In the genomic region with DNA sequence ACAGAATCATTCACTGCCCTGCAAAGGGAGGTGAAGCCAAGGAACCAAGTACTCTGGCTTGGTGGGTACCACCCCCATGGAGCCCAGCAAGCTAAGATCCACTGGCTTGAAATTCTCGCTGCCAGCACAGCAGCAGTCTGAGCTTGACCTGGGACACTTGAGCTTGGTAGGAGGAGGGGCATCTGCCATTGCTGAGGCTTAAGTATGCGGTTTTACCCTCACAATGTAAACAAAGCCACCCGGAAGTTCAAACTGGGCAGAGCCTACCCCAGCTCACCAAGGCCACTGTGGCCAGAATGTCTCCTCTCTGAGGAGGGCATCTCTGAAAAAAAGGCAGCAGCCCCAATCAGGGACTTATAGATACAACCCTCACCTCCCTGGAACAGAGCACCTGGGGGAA, we compare ENCODE assay signal across 20 cellular contexts.
DNase-seq lines count a peak whose midpoint lies in the region; ATAC-seq, FAIRE-seq and TF ChIP-seq lines count a peak whose summit lies in the region.
"Had no signal": no experiment of that assay in that cellular context is flagged by ENCODE, and none has a peak within 500 bp of the region (broad histone marks: within the 10 kb centered on the region; RNA-seq: fewer than 3 reads in every experiment).

No MANE protein-coding gene starts in this region.

- no peaks in the 10 kb centered on the region for H3K27me3 ChIP-seq in H1 (replicated peaks in 1 of 4; ENCODE audit: control insufficient read depth in 3 of 4, extremely low read depth in 1 of 4, insufficient read depth in 3 of 4, low read length in 3 of 4)
- H3K27me3 ChIP-seq: BE2C had no signal

- no peaks in the 10 kb centered on the region for H3K9me3 ChIP-seq in H1 (ENCODE audit: insufficient read depth in 2 of 2, low read depth in 1 of 2, low read length in 1 of 2)
- H3K9me3 ChIP-seq: BE2C had no signal

- no peak overlapping the region; the same call in 1 of the 2 replicates for H4K8ac ChIP-seq in H1 (ENCODE audit: extremely low read depth, insufficient read depth, low read length)

- no peak overlapping the region for H2BK20ac ChIP-seq in H1 (ENCODE audit: low read length)

- H2BK15ac ChIP-seq in H1 (ENCODE audit: low read length), result no peak overlapping the region

- H2BK120ac ChIP-seq in H1 (replicated peaks; ENCODE audit: low read depth, low read length), result no peak overlapping the region

- no peak overlapping the region for H3K4ac ChIP-seq in H1 (replicated peaks; ENCODE audit: insufficient read length, low read depth, low read length)

- H3K4me3 ChIP-seq in H1 (ENCODE audit: extremely low read depth in 1 of 4, insufficient read depth in 2 of 4, low read depth in 3 of 4, low read length in 4 of 4), result no peak overlapping the region
- H3K4me3 ChIP-seq: GM23338 had no signal

- TF ChIP-seq POLR2A in H1 (IDR thresholded peaks at IDR 0.05; ENCODE audit: control extremely low read depth in 1 of 2, low read depth in 2 of 2, low read length in 2 of 2), result no peak

- no peak for TF ChIP-seq CTCF in H1 (IDR thresholded peaks at IDR 0.05; ENCODE audit: control extremely low read depth in 1 of 3, insufficient read depth in 1 of 3, low read depth in 1 of 3, low read length in 3 of 3)

- H3K23ac ChIP-seq in H1 (ENCODE audit: insufficient read length), result no peak overlapping the region

- 95% methylated on average over 3 of the region's 3 CpGs; no CpG with 5 or more reads in 1 of the 2 experiments for WGBS in H1 (ENCODE audit: extremely low coverage in 1 of 2, insufficient coverage in 1 of 2, insufficient read length in 1 of 2, insufficient replicate concordance in 2 of 2, low coverage in 1 of 2, low lambda C conversion rate in 2 of 2, missing lambda C conversion rate in 1 of 2), 2 experiments

- H2AK5ac ChIP-seq in H1 (ENCODE audit: low read depth, low read length), result no peak overlapping the region

- H3K56ac ChIP-seq in H1 (replicated peaks; ENCODE audit: insufficient read length, low read depth, low read length), result no peak overlapping the region

- no peak for TF ChIP-seq RAD21 in H1 (IDR thresholded peaks at IDR 0.05 in 1 of 2, conservative IDR thresholded peaks at IDR 0.05 in 1 of 2; ENCODE audit: low read depth in 2 of 2, low read length in 2 of 2)

- H2BK12ac ChIP-seq in H1 (ENCODE audit: low read depth, low read length), result no peak overlapping the region

- no peaks in the 10 kb centered on the region for H3K79me2 ChIP-seq in H1 (ENCODE audit: control insufficient read depth in 1 of 2, insufficient read depth in 2 of 2, low read length in 2 of 2)

- no peaks in the 10 kb centered on the region for H4K20me1 ChIP-seq in H1 (replicated peaks in 1 of 2; ENCODE audit: control insufficient read depth in 1 of 2, insufficient read depth in 2 of 2, low read length in 2 of 2)

- no peaks in the 10 kb centered on the region for H3K79me1 ChIP-seq in H1 (ENCODE audit: low read depth, low read length)

- H3K4me2 ChIP-seq in H1 (ENCODE audit: insufficient read depth in 1 of 2, low read depth in 2 of 2, low read length in 2 of 2), result no peak overlapping the region
- H3K4me2 ChIP-seq: GM23338 had no signal

- H3K36me3 ChIP-seq in H1 (ENCODE audit: control insufficient read depth in 2 of 4, insufficient read depth in 4 of 4, low read length in 3 of 4), result no peaks in the 10 kb centered on the region
- H3K36me3 ChIP-seq: BE2C had no signal

- TF ChIP-seq EP300 in H1 (IDR thresholded peaks at IDR 0.05; ENCODE audit: borderline replicate concordance in 1 of 2, low read depth in 2 of 2, low read length in 2 of 2), result no peak

- H3K27ac ChIP-seq in H1 (ENCODE audit: low read depth, low read length), result no peak overlapping the region

- no peak overlapping the region; the same call in 1 of the 2 replicates for H3K18ac ChIP-seq in H1 (ENCODE audit: extremely low read depth, low read length)

- H2AFZ ChIP-seq in H1 (ENCODE audit: low read length), result 0 out of 2 replicates have a peak overlapping the region, but pooled peaks have one; percentile 44
- H2AFZ ChIP-seq: GM23338 had no signal

- CTCF ChIA-PET in H1 (lab: Charles Lee; ENCODE audit: partially characterized antibody), result no interaction called here

- no peaks in the 10 kb centered on the region; a peak in 1 of 7 replicates for H3K4me1 ChIP-seq in H1 (replicated peaks in 1 of 4; ENCODE audit: control insufficient read depth in 3 of 4, insufficient read depth in 4 of 4, low read length in 3 of 4)
- H3K4me1 ChIP-seq: BE2C had no signal

- H3K9ac ChIP-seq in H1 (replicated peaks in 1 of 4; ENCODE audit: extremely low read depth in 1 of 4, low read depth in 3 of 4, low read length in 3 of 4), result no peak overlapping the region

- no peaks in the 10 kb centered on the region for H3K23me2 ChIP-seq in H1 (ENCODE audit: low read depth, low read length)

- H3K14ac ChIP-seq in H1 (ENCODE audit: insufficient read length), result no peak overlapping the region

- no peak overlapping the region for H4K5ac ChIP-seq in H1 (ENCODE audit: insufficient read length, low read depth, low read length)

- POLR2A ChIA-PET in H1 (lab: Charles Lee; ENCODE audit: partially characterized antibody), result no interaction called here

- FAIRE-seq in H1 (lab: Jason Lieb, UNC), result no peak
- FAIRE-seq: A204.1, GM12892, GM18507 had no signal

- DNase-seq in H4 (ENCODE audit: low spot score) (peak; percentile 42), M059J (ENCODE audit: low read depth) (peak; percentile 22), H1 (ENCODE audit: low read depth in 1 of 2, low spot score in 2 of 2) (no peak), NCI-H524 treated with DMSO at 0.1 percent for 48 hours (lab: John Stamatoyannopoulos, UW) (no peak), NCI-H1436 (lab: John Stamatoyannopoulos, UW) (no peak)
- DNase-seq: ACHN; BE2C; C1 segment of cervical spinal cord; CD4-positive, CD25-positive, alpha-beta regulatory T cell; CD8-positive, alpha-beta memory T cell; COR-L47; DMS 273 treated with DMSO at 0.1 percent for 48 hours; DMS79; GDM1; H9 had no signal

- H4K91ac ChIP-seq in H1 (replicated peaks; ENCODE audit: insufficient read length, low read length), result no peak overlapping the region

- no peak overlapping the region for H2BK5ac ChIP-seq in H1 (ENCODE audit: low read depth, low read length)

- ATAC-seq in GM18511 (IDR thresholded peaks at IDR 0.05; ENCODE audit: unreplicated experiment), result no peak
- ATAC-seq: GM23338 had no signal

TF ChIP-seq in H1, 55 proteins besides CTCF, POLR2A, EP300 and RAD21:
- TF ChIP-seq HDAC2 (IDR thresholded peaks at IDR 0.05; ENCODE audit: borderline replicate concordance in 1 of 2, low read depth in 2 of 2, low read length in 2 of 2) (no peak), SIX5 (IDR thresholded peaks at IDR 0.05; ENCODE audit: low read depth, low read length) (no peak), ATF3 (IDR thresholded peaks at IDR 0.05; ENCODE audit: insufficient read depth, low read depth, low read length) (no peak), CHD1 (IDR thresholded peaks at IDR 0.05; ENCODE audit: low read depth, low read length) (no peak), KDM1A (IDR thresholded peaks at IDR 0.05; ENCODE audit: borderline replicate concordance, low read length) (no peak), SIN3A (conservative IDR thresholded peaks at IDR 0.05 in 1 of 2, IDR thresholded peaks at IDR 0.05 in 1 of 2; ENCODE audit: low read depth in 1 of 2, low read length in 2 of 2) (no peak), CHD2 (IDR thresholded peaks at IDR 0.05; ENCODE audit: low read length) (no peak), POU5F1 (IDR thresholded peaks at IDR 0.05; ENCODE audit: low read depth, low read length) (no peak), RBBP5 (IDR thresholded peaks at IDR 0.05; ENCODE audit: borderline replicate concordance, low read depth, low read length) (no peak), TAF1 (IDR thresholded peaks at IDR 0.05; ENCODE audit: low read depth, low read length) (no peak), JUN (IDR thresholded peaks at IDR 0.05; ENCODE audit: low read depth, low read length) (no peak), BCL11A (IDR thresholded peaks at IDR 0.05; ENCODE audit: low read depth in 2 of 2, low read length in 2 of 2) (no peak), GABPA (IDR thresholded peaks at IDR 0.05; ENCODE audit: borderline replicate concordance, insufficient read depth, low read length) (no peak)

Comparison
In these comparisons a context has a peak if more than half of its experiments do, and no peak if none do; other contexts are left out.
1. DNase-seq: peak in H4 (single experiment) and M059J (single experiment); none in H1 (0 of 2), NCI-H524 treated with DMSO at 0.1 percent for 48 hours (single experiment) and NCI-H1436 (single experiment).